ENCODE assay signal across 1 cellular context in the genomic region with DNA sequence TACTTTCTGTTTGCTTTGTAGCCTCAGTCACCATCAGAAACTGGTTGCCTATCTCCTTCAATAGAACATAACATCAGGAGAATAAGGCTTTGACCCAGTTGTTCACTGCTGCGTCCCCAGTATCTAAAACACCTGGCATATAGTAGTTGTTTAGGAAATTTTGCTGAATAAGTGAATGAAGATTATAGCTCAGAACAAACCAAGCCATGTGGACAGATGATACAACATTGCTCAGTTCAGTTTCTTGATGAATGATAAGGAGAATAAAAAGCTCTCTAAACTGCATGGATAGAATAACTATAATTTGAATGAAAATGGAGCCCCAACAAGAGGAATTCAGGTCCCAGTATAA.
TF ChIP-seq lines count a peak whose summit lies in the region.

No MANE protein-coding gene starts in this region.

TF ChIP-seq in K562, 482 proteins besides CTCF, POLR2A, EP300 and RAD21:
- peak; percentile 59 for TF ChIP-seq C11orf30 (IDR thresholded peaks at IDR 0.05; ENCODE audit: low read depth)
- TF ChIP-seq ZNF24 (IDR thresholded peaks at IDR 0.05) = 0 out of 2 replicates have a peak, but pooled peaks have one; percentile 62
- 0 out of 2 replicates have a peak, but pooled peaks have one; percentile 37 for TF ChIP-seq RERE (CRISPR knock-in tag; IDR thresholded peaks at IDR 0.05; ENCODE audit: borderline replicate concordance)
- TF ChIP-seq ZNF143 (CRISPR knock-in tag; IDR thresholded peaks at IDR 0.05) = 0 out of 2 replicates have a peak, but pooled peaks have one; percentile 12
- peak; percentile 71 for TF ChIP-seq ZNF316 (IDR thresholded peaks at IDR 0.05)
- no peak for TF ChIP-seq CREB1 (IDR thresholded peaks at IDR 0.05)
- TF ChIP-seq CREB1 (CRISPR knock-in tag; IDR thresholded peaks at IDR 0.05) = no peak
